In genomic region chr7:119996634-119997033, GRCh38 we compare ENCODE assay signal across 22 cellular contexts.
A peak's percentile ranks its signal among the peaks of the same experiment; 100 is the strongest.
DNase-seq lines count a peak whose midpoint lies in the region; ATAC-seq and TF ChIP-seq lines count a peak whose summit lies in the region.
"Had no signal": no experiment of that assay in that cellular context is flagged by ENCODE, and none has a peak within 500 bp of the region (broad histone marks: within the 10 kb centered on the region; RNA-seq: fewer than 3 reads in every experiment).

No MANE protein-coding gene starts in this region.

- no peak overlapping the region for H3K27ac ChIP-seq in gastrocnemius medialis
- H3K27ac ChIP-seq: GM23248 had no signal

- ATAC-seq in GM18858 (IDR thresholded peaks at IDR 0.05; ENCODE audit: unreplicated experiment) (peak; percentile 80), HG02610 (IDR thresholded peaks at IDR 0.05; ENCODE audit: unreplicated experiment) (peak; percentile 97), HG03565 (IDR thresholded peaks at IDR 0.05; ENCODE audit: unreplicated experiment) (peak; percentile 88), gastrocnemius medialis (no peak)
- ATAC-seq: left ventricle myocardium superior; Panc1; sciatic nerve; SK-N-SH treated with all-trans-retinoic acid at 6 μM for 48 hours; stimulated activated naive CD8-positive, alpha-beta T cell treated with anti-CD3 and anti-CD28 coated beads, Interleukin-15, amount 100 ng/mL, for 72 hours had no signal

- H3K4me1 ChIP-seq in gastrocnemius medialis: no peaks in the 10 kb centered on the region

- H3K4me3 ChIP-seq in fibroblast of the aortic adventitia (ENCODE audit: low read depth, low read length): no peak overlapping the region
- no peak overlapping the region for H3K4me3 ChIP-seq in gastrocnemius medialis
- H3K4me3 ChIP-seq: GM23248, MG63 had no signal

- TF ChIP-seq CTCF in fibroblast of the aortic adventitia (IDR thresholded peaks at IDR 0.05; ENCODE audit: insufficient read depth, low read length) (no peak), gastrocnemius medialis (IDR thresholded peaks at IDR 0.05 in 4 of 5, conservative IDR thresholded peaks at IDR 0.05 in 1 of 5) (no peak)

- intact Hi-C loops in gastrocnemius medialis (cut with DNase I; ENCODE audit: low total_unique reads): no loop called here

- H3K36me3 ChIP-seq in gastrocnemius medialis: no peaks in the 10 kb centered on the region
- H3K36me3 ChIP-seq: MG63 had no signal

- in situ Hi-C loops in gastrocnemius medialis (cut with MboI; ENCODE audit: low sequenced_read_pairs in 4 of 4): no loop called here

- no peaks in the 10 kb centered on the region for H3K9me3 ChIP-seq in gastrocnemius medialis
- H3K9me3 ChIP-seq: MG63 had no signal

- no peak for TF ChIP-seq POLR2A in gastrocnemius medialis (IDR thresholded peaks at IDR 0.05)

- DNase-seq in fibroblast of the aortic adventitia (ENCODE audit: low read depth) (peak; percentile 14), NCI-H1048 (lab: John Stamatoyannopoulos, UW) (no peak), kidney glomerular epithelial cell (lab: John Stamatoyannopoulos, UW) (no peak), HK-2 (ENCODE audit: unreplicated experiment) (no peak), gastrocnemius medialis (no peak)
- DNase-seq: activated CD4-positive, alpha-beta T cell treated with anti-CD3 and anti-CD28 coated beads, Interleukin-2, amount 50 U/mL, for 1 hour; activated naive CD4-positive, alpha-beta T cell treated with anti-CD3 and anti-CD28 coated beads, Interleukin-2, amount 10 ng/mL, durations not matched to agents 7 days and 5 days; activated T-cell treated with anti-CD3 and anti-CD28 coated beads for 4 hours; GDM1; GM23248; left ventricle myocardium superior; MG63; NCI-H2029 treated with DMSO at 0.1 percent for 48 hours; NCI-H526 treated with DMSO at 0.1 percent for 48 hours; occipital lobe; stimulated activated naive CD8-positive, alpha-beta T cell treated with anti-CD3 and anti-CD28 coated beads, Interleukin-15, amount 100 ng/mL, for 72 hours had no signal

- H3K27me3 ChIP-seq in gastrocnemius medialis: no peaks in the 10 kb centered on the region
- H3K27me3 ChIP-seq: MG63 had no signal

Comparison
In these comparisons a context has a peak if more than half of its experiments do, and no peak if none do; other contexts are left out.
1. ATAC-seq: peak in GM18858 (single experiment), HG02610 (single experiment) and HG03565 (single experiment); none in gastrocnemius medialis (0 of 2).